ENCODE assay signal across 21 cellular contexts in genomic region chr4:54852602-54853001, GRCh38.
"Had no signal": no experiment of that assay in that cellular context is flagged by ENCODE, and none has a peak within 500 bp of the region (broad histone marks: within the 10 kb centered on the region; RNA-seq: fewer than 3 reads in every experiment).

No MANE protein-coding gene starts in this region.

- ATAC-seq: foreskin keratinocyte; left lung; lower lobe of right lung; natural killer cell; sciatic nerve; stimulated activated naive B cell treated with anti-CD40 and anti-IgM and Interleukin-4, amounts not matched to agents 10 μg/mL and 1 μg/mL and 100 μg/mL, for 72 hours; stimulated activated naive CD8-positive, alpha-beta T cell treated with anti-CD3 and anti-CD28 coated beads, Interleukin-15, amount 100 ng/mL, for 72 hours had no signal

- H3K4me3 ChIP-seq: left lung, lower lobe of right lung, spleen, thoracic aorta, uterus had no signal

- DNase-seq: dermis blood vessel endothelial cell; effector CD4-positive, alpha-beta T cell; endodermal cell; foreskin keratinocyte; immature natural killer cell; left lung; lower lobe of right lung; natural killer cell; spleen; stimulated activated CD4-positive, alpha-beta T cell treated with anti-CD3 and anti-CD28 coated beads, Interleukin-15, amount 100 ng/mL, for 24 hours; stimulated activated CD4-positive, alpha-beta T cell treated with anti-CD3 and anti-CD28 coated beads, Interleukin-1b, Interleukin-23, amount 100 ng/mL, for 48 hours; stimulated activated CD4-positive, alpha-beta T cell treated with anti-CD3 and anti-CD28 coated beads, Interleukin-4, amount 100 ng/mL, for 24 hours; stimulated activated naive B cell treated with anti-CD40 and anti-IgM and Interleukin-4, amounts not matched to agents 10 μg/mL and 1 μg/mL and 100 μg/mL, for 72 hours; stimulated activated naive CD8-positive, alpha-beta T cell treated with anti-CD3 and anti-CD28 coated beads, Interleukin-15, amount 100 ng/mL, for 72 hours; trophoblast cell; uterus had no signal

- H3K27ac ChIP-seq: foreskin keratinocyte, left lung, lower lobe of right lung, spleen, thoracic aorta, uterus had no signal

- H3K4me1 Mint-ChIP-seq: endodermal cell; immature natural killer cell; memory B cell; mesothelial cell of epicardium; natural killer cell; neural crest cell; stimulated activated naive B cell treated with anti-CD40 and anti-IgM and Interleukin-4, amounts not matched to agents 10 μg/mL and 1 μg/mL and 100 μg/mL, for 72 hours; stimulated activated naive CD8-positive, alpha-beta T cell treated with anti-CD3 and anti-CD28 coated beads, Interleukin-15, amount 100 ng/mL, for 72 hours had no signal

- H3K27ac Mint-ChIP-seq: endodermal cell; immature natural killer cell; memory B cell; mesothelial cell of epicardium; natural killer cell; stimulated activated naive B cell treated with anti-CD40 and anti-IgM and Interleukin-4, amounts not matched to agents 10 μg/mL and 1 μg/mL and 100 μg/mL, for 72 hours; stimulated activated naive CD8-positive, alpha-beta T cell treated with anti-CD3 and anti-CD28 coated beads, Interleukin-15, amount 100 ng/mL, for 72 hours had no signal

- H3K9me3 Mint-ChIP-seq: endodermal cell; immature natural killer cell; mesothelial cell of epicardium; natural killer cell; neural crest cell; stimulated activated naive B cell treated with anti-CD40 and anti-IgM and Interleukin-4, amounts not matched to agents 10 μg/mL and 1 μg/mL and 100 μg/mL, for 72 hours; stimulated activated naive CD8-positive, alpha-beta T cell treated with anti-CD3 and anti-CD28 coated beads, Interleukin-15, amount 100 ng/mL, for 72 hours had no signal

- H3K4me3 Mint-ChIP-seq: endodermal cell; immature natural killer cell; memory B cell; mesothelial cell of epicardium; natural killer cell; neural crest cell; stimulated activated naive B cell treated with anti-CD40 and anti-IgM and Interleukin-4, amounts not matched to agents 10 μg/mL and 1 μg/mL and 100 μg/mL, for 72 hours; stimulated activated naive CD8-positive, alpha-beta T cell treated with anti-CD3 and anti-CD28 coated beads, Interleukin-15, amount 100 ng/mL, for 72 hours had no signal

- H3K36me3 ChIP-seq: left lung, lower lobe of right lung, spleen, thoracic aorta, uterus had no signal

- H3K9me3 ChIP-seq: left lung, lower lobe of right lung, spleen, thoracic aorta, uterus had no signal

- H3K27me3 Mint-ChIP-seq: stimulated activated naive CD8-positive, alpha-beta T cell treated with anti-CD3 and anti-CD28 coated beads, Interleukin-15, amount 100 ng/mL, for 72 hours had no signal

- H3K36me3 Mint-ChIP-seq: immature natural killer cell; memory B cell; mesothelial cell of epicardium; natural killer cell; stimulated activated naive B cell treated with anti-CD40 and anti-IgM and Interleukin-4, amounts not matched to agents 10 μg/mL and 1 μg/mL and 100 μg/mL, for 72 hours had no signal

- H3K27me3 ChIP-seq: foreskin keratinocyte, left lung, spleen, uterus had no signal

- H3K4me1 ChIP-seq: foreskin keratinocyte, left lung, lower lobe of right lung, spleen, uterus had no signal
